In genomic region chr11:120224872-120225371, GRCh38 we compare ENCODE assay signal across 14 cellular contexts. TPM values are rescaled to one million over a fixed set of nuclear protein-coding genes. Genes with fewer than 3 reads are reported as not detected.
A peak's percentile ranks its signal among the peaks of the same experiment; 100 is the strongest.
DNase-seq lines count a peak whose midpoint lies in the region; ATAC-seq, FAIRE-seq and TF ChIP-seq lines count a peak whose summit lies in the region.
"Had no signal": no experiment of that assay in that cellular context is flagged by ENCODE, and none has a peak within 500 bp of the region (broad histone marks: within the 10 kb centered on the region; RNA-seq: fewer than 3 reads in every experiment).

No MANE protein-coding gene starts in this region.

- no peak overlapping the region for H2BK12ac ChIP-seq in mesenchymal stem cell (ENCODE audit: low read length in 2 of 2)

- TF ChIP-seq POLR2A in NB4 (IDR thresholded peaks at IDR 0.05; ENCODE audit: extremely low read depth, insufficient read length) = peak; percentile 15
- TF ChIP-seq POLR2A in K562 (conservative IDR thresholded peaks at IDR 0.05) = no peak
- TF ChIP-seq POLR2A in tibial nerve (IDR thresholded peaks at IDR 0.05) = no peak

- intact Hi-C loops in K562 (cut with micrococcal nuclease) = no loop called here

- H3K36me3 ChIP-seq in K562 (ENCODE audit: control insufficient read depth, insufficient read depth, low read length) = no peaks in the 10 kb centered on the region
- peaks cover 38 to 88% of the 10 kb centered on the region in 2 experiments for H3K36me3 ChIP-seq in mesenchymal stem cell (ENCODE audit: control insufficient read depth in 1 of 2, insufficient read depth in 2 of 2, low read depth in 1 of 2, low read length in 2 of 2)
- peaks cover 0 to 34% (median 0%) of the 10 kb centered on the region in 3 donors for H3K36me3 ChIP-seq in tibial nerve

- H2BK15ac ChIP-seq in mesenchymal stem cell (ENCODE audit: low read depth, poor library complexity, severe bottlenecking) = no peak overlapping the region

- H3K79me2 ChIP-seq in K562 (ENCODE audit: control insufficient read depth, insufficient read depth, low read length) = no peaks in the 10 kb centered on the region

- POLR2A ChIA-PET in K562 (lab: Yijun Ruan, JAX) = interaction anchor here (0.6 to 1.1 kb wide), 2 partner anchors 11 to 704 kb away, joined by 3 read pairs; no protein-coding TSS in a partner anchor

- TF ChIP-seq CTCF in NB4 (IDR thresholded peaks at IDR 0.05; ENCODE audit: low read depth, low read length) (no peak), K562 (IDR thresholded peaks at IDR 0.05 in 2 of 3, conservative IDR thresholded peaks at IDR 0.05 in 1 of 3; ENCODE audit: insufficient read depth in 2 of 3, low read depth in 1 of 3, low read length in 3 of 3) (no peak), tibial nerve (IDR thresholded peaks at IDR 0.05) (no peak), GM13976 (IDR thresholded peaks at IDR 0.05; ENCODE audit: borderline replicate concordance, control extremely low read depth, extremely low read depth, insufficient read depth, missing control alignments) (no peak)

- BruUV-seq in K562 (replicated peaks; lab: Mats Ljungman, UMichigan) = no TSS peak

- H2BK5ac ChIP-seq in mesenchymal stem cell (ENCODE audit: low read depth, low read length, poor library complexity, severe bottlenecking) = no peak overlapping the region

- no peak overlapping the region for H3K23ac ChIP-seq in mesenchymal stem cell (ENCODE audit: low read length in 2 of 2)

- H3K27me3 ChIP-seq in K562 (ENCODE audit: control insufficient read depth in 2 of 2, insufficient read depth in 2 of 2, low read length in 2 of 2) (no peaks in the 10 kb centered on the region; a peak in 1 of 5 replicates), mesenchymal stem cell (ENCODE audit: control insufficient read depth in 1 of 2, insufficient read depth in 1 of 2, low read length in 2 of 2) (no peaks in the 10 kb centered on the region), tibial nerve (no peaks in the 10 kb centered on the region)

- ATAC-seq in K562 = peak; percentile 14; the same call in 1 of the 3 replicates
- ATAC-seq: Panc1; stimulated activated effector memory CD8-positive, alpha-beta T cell treated with anti-CD3 and anti-CD28 coated beads, Interleukin-12 subunit alpha, Interleukin-12 subunit beta, amount 100 ng/mL, for 72 hours had no signal

- H3K9me3 ChIP-seq in K562 (replicated peaks; ENCODE audit: control insufficient read depth, insufficient read depth, low read depth, low read length) (no peaks in the 10 kb centered on the region), mesenchymal stem cell (ENCODE audit: control insufficient read depth, low read length) (no peaks in the 10 kb centered on the region), tibial nerve (no peaks in the 10 kb centered on the region)

- 40% methylated on average over 6 of the region's 9 CpGs for WGBS in K562 (ENCODE audit: insufficient coverage, low coverage, missing lambda C conversion rate)
- WGBS in mesenchymal stem cell = 26% methylated on average over 7 of the region's 9 CpGs
- 3 to 20% methylated on average over 6 to 9 of the region's 9 CpGs for WGBS in tibial nerve, 2 donors

- no peak overlapping the region for H4K8ac ChIP-seq in mesenchymal stem cell (ENCODE audit: low read length)

- no peak for TF ChIP-seq EP300 in K562 (IDR thresholded peaks at IDR 0.05; ENCODE audit: low read length)
- no peak for TF ChIP-seq EP300 in tibial nerve (IDR thresholded peaks at IDR 0.05)

- H4K91ac ChIP-seq in mesenchymal stem cell (ENCODE audit: low read length) = no peak overlapping the region

- H3K79me1 ChIP-seq in mesenchymal stem cell (replicated peaks; ENCODE audit: low read length, poor library complexity, severe bottlenecking) = peaks cover 14% of the 10 kb centered on the region

- no peak overlapping the region for H3K4ac ChIP-seq in mesenchymal stem cell (ENCODE audit: low read depth in 1 of 2, low read length in 2 of 2)

- H2BK120ac ChIP-seq in mesenchymal stem cell (ENCODE audit: low read depth, low read length) = no peak overlapping the region

- FAIRE-seq in K562 (lab: Jason Lieb, UNC) = no peak
- FAIRE-seq: keratinocyte had no signal

- H3K27ac ChIP-seq in K562 (ENCODE audit: extremely low read depth, low read depth, low read length) = no peak overlapping the region
- H3K27ac ChIP-seq in mesenchymal stem cell (ENCODE audit: low read length, poor library complexity, severe bottlenecking) = no peak overlapping the region
- peak overlapping the region; percentile 75 to 92 (median 89) for H3K27ac ChIP-seq in tibial nerve
- H3K27ac ChIP-seq: epithelial cell of prostate had no signal

- no peak overlapping the region for H3K9ac ChIP-seq in K562 (ENCODE audit: insufficient read depth in 1 of 2, low read depth in 2 of 2, low read length in 2 of 2)
- peak overlapping the region; percentile 61 for H3K9ac ChIP-seq in mesenchymal stem cell (ENCODE audit: low read length)

- 0 out of 2 replicates have a peak, but pooled peaks cover 16% of the 10 kb centered on the region for H4K20me1 ChIP-seq in K562 (replicated peaks; ENCODE audit: control insufficient read depth, insufficient read depth, low read length)

- H2AK5ac ChIP-seq in mesenchymal stem cell (ENCODE audit: low read length, severe bottlenecking) = no peak overlapping the region

- CTCF ChIA-PET in K562 (lab: Yijun Ruan, JAX; ENCODE audit: low intra/inter-chr PET ratio) = interaction anchor here (0.7 kb wide), 1 partner anchor 339 kb away, joined by 3 read pairs; no protein-coding TSS in a partner anchor

- TF ChIP-seq RAD21 in K562 (CRISPR knock-in tag; conservative IDR thresholded peaks at IDR 0.05 in 1 of 2, IDR thresholded peaks at IDR 0.05 in 1 of 2) = no peak

- in situ Hi-C loops in K562 (cut with MboI) (loop anchor here (5.0 kb wide), 1 partner anchor 53 kb away; no protein-coding TSS in a partner anchor), GM13976 (cut with MboI; ENCODE audit: low sequenced_read_pairs, unreplicated experiment) (loop anchor here (5.0 kb wide), 1 partner anchor 53 kb away; no protein-coding TSS in a partner anchor)

- H3K18ac ChIP-seq in mesenchymal stem cell (ENCODE audit: low read depth in 1 of 2, low read length in 2 of 2) = no peak overlapping the region

- H3K4me3 ChIP-seq in NB4 (ENCODE audit: low read depth, low read length) (peak overlapping the region; percentile 32), K562 (no peak overlapping the region), mesenchymal stem cell (ENCODE audit: insufficient read depth in 1 of 2, low read depth in 1 of 2, low read length in 2 of 2) (peak overlapping the region in 1 of 2 experiments; percentile 24), tibial nerve (peak overlapping the region in 1 of 4 donors; percentile 2)

- H3K4me1 ChIP-seq in K562 (replicated peaks in 1 of 2; ENCODE audit: control insufficient read depth in 2 of 2, insufficient read depth in 2 of 2, low read length in 2 of 2) (peaks cover 0 to 7% of the 10 kb centered on the region in 2 experiments; a peak in 1 of 5 replicates), mesenchymal stem cell (ENCODE audit: control insufficient read depth, insufficient read depth, low read depth, low read length) (peaks cover 25% of the 10 kb centered on the region), tibial nerve (peaks cover 0 to 88% (median 41%) of the 10 kb centered on the region in 4 donors)

- peaks cover 3% of the 10 kb centered on the region for H3K9me1 ChIP-seq in K562 (ENCODE audit: control insufficient read depth, insufficient read depth, low read length)

- H3K14ac ChIP-seq in mesenchymal stem cell (ENCODE audit: low read length in 2 of 2) = no peak overlapping the region

- H2AFZ ChIP-seq in K562 (ENCODE audit: low read depth, low read length) = no peak overlapping the region
- no peak overlapping the region for H2AFZ ChIP-seq in mesenchymal stem cell (ENCODE audit: low read depth, low read length)

- DNase-seq in NB4 (ENCODE audit: low read depth) (peak; percentile 98), K562 (ENCODE audit: extremely low read depth in 1 of 4, low spot score in 3 of 4) (no peak), mesenchymal stem cell (no peak), tibial nerve (ENCODE audit: low spot score in 2 of 2) (no peak), GM19238 (ENCODE audit: insufficient read length, low spot score) (no peak), hepatic stellate cell (ENCODE audit: low spot score) (no peak), GM13976 (ENCODE audit: low spot score) (no peak)
- DNase-seq: H9, NCI-H1436 treated with DMSO at 0.1 percent for 48 hours had no signal

- H3K4me2 ChIP-seq in K562 (ENCODE audit: insufficient read depth, low read length) (no peak overlapping the region), mesenchymal stem cell (ENCODE audit: low read length, poor library complexity, severe bottlenecking) (peak overlapping the region; percentile 3)

RNA-seq across cellular contexts. Expression of gene OAF, which starts 14.1 kb away (rescaled TPM):
- 6.8 and 14.7 TPM in 2 replicates for total RNA-seq in K562 (2011; cell fraction: chromatin; rRNA removed; ENCODE audit: low replicate concordance)
- total RNA-seq in K562 (2011; cell fraction: nucleolus; rRNA removed) = 12.0 and 19.3 TPM in 2 replicates
- total RNA-seq in K562 (2011; cell fraction: nucleoplasm; rRNA removed) = 12.0 and 15.3 TPM in 2 replicates
- total RNA-seq in K562 (2014; rRNA removed) (13.8 and 19.8 TPM in 2 replicates), K562 (2014; rRNA removed; fragmentation: Illumina TruSeq; extraction: Trizol) (4.1 and 6.3 TPM in 2 replicates), K562 (2015; rRNA removed; fragmentation: Illumina TruSeq; extraction: Trizol) (7.5 and 8.3 TPM in 2 replicates), K562 (2021) (20.8 and 21.6 TPM in 2 replicates), tibial nerve (100 to 1,000 TPM in 3 of 4 donors, 10 to 100 TPM in 1; 74.7 to 192 (median 124) TPM)
- polyA plus RNA-seq in K562 (2011; rRNA removed) (5.7 and 9.5 TPM in 2 replicates), K562 (2014; fragmentation: Illumina TruSeq; extraction: Trizol) (11.7 and 12.0 TPM in 2 replicates), K562 (2014; fragmentation: Nextera tagmentation; extraction: Ambion mirVana) (1 to 10 TPM; 1.1 to 1.4 TPM), K562 (2014; rRNA removed) (14.5 and 17.3 TPM in 2 replicates)
- polyA plus RNA-seq in K562 (2011; cell fraction: cytosol; rRNA removed) = 11.5 and 20.7 TPM in 2 replicates
- 5.5 and 8.3 TPM in 2 replicates for polyA plus RNA-seq in K562 (2011; cell fraction: nucleus; rRNA removed)
- 8.4 and 16.9 TPM in 2 replicates for polyA plus RNA-seq in K562 (2012)
- 2.8 and 3.0 TPM in 2 replicates for polyA minus RNA-seq in K562 (2011; rRNA and poly(A)+ RNA removed)
- polyA minus RNA-seq in K562 (2011; cell fraction: cytosol; rRNA and poly(A)+ RNA removed) = 6.1 and 8.7 TPM in 2 replicates
- polyA minus RNA-seq in K562 (2011; cell fraction: nucleus; rRNA and poly(A)+ RNA removed) = 3.4 and 4.4 TPM in 2 replicates
- polyA plus RNA-seq in mesenchymal stem cell (2013, experiment 1 of 2) = 50.9 TPM
- 50.4 TPM for polyA plus RNA-seq in mesenchymal stem cell (2013, experiment 2 of 2)

RNA-seq across cellular contexts. Expression of gene POU2F3, which starts 15.0 kb away (rescaled TPM):
- total RNA-seq in K562 (2011; cell fraction: chromatin; rRNA removed; ENCODE audit: low replicate concordance) = not detected in 2 replicates
- not detected in 2 replicates for total RNA-seq in K562 (2011; cell fraction: nucleolus; rRNA removed)
- total RNA-seq in K562 (2011; cell fraction: nucleoplasm; rRNA removed) = not detected in 2 replicates
- total RNA-seq in K562 (2014; rRNA removed) = not detected in 2 replicates
- total RNA-seq in K562 (2014; rRNA removed; fragmentation: Illumina TruSeq; extraction: Trizol) = not detected in 2 replicates
- not detected in 2 replicates for total RNA-seq in K562 (2015; rRNA removed; fragmentation: Illumina TruSeq; extraction: Trizol)
- total RNA-seq in K562 (2021) = not detected in 2 replicates
- not detected in 2 replicates for polyA plus RNA-seq in K562 (2011; rRNA removed)
- not detected in 2 replicates for polyA plus RNA-seq in K562 (2011; cell fraction: cytosol; rRNA removed)
- not detected in 2 replicates for polyA plus RNA-seq in K562 (2011; cell fraction: nucleus; rRNA removed)
- polyA plus RNA-seq in K562 (2012) = not detected in 2 replicates
- not detected in 2 replicates for polyA plus RNA-seq in K562 (2014; fragmentation: Illumina TruSeq; extraction: Trizol)
- not detected for polyA plus RNA-seq in K562 (2014; fragmentation: Nextera tagmentation; extraction: Ambion mirVana)
- polyA plus RNA-seq in K562 (2014; rRNA removed) = not detected in 2 replicates
- not detected in 2 replicates for polyA minus RNA-seq in K562 (2011; rRNA and poly(A)+ RNA removed)
- not detected in 2 replicates for polyA minus RNA-seq in K562 (2011; cell fraction: cytosol; rRNA and poly(A)+ RNA removed)
- polyA minus RNA-seq in K562 (2011; cell fraction: nucleus; rRNA and poly(A)+ RNA removed) = not detected in 2 replicates
- polyA plus RNA-seq in mesenchymal stem cell (2013, experiment 1 of 2) = 0.04 TPM
- polyA plus RNA-seq in mesenchymal stem cell (2013, experiment 2 of 2) = 0.04 TPM
- under 1 TPM in 1 of 4 donors, not detected in 3; 0.22 TPM for total RNA-seq in tibial nerve
- total RNA-seq: Daoy had no signal

Comparison
In these comparisons a context has a peak if more than half of its experiments do, and no peak if none do; other contexts are left out.
1. H3K27ac ChIP-seq: peak in tibial nerve (4 of 4); none in K562 (single experiment) and mesenchymal stem cell (single experiment).